Comparison of ENCODE assay signal across 22 cellular contexts in the genomic region with DNA sequence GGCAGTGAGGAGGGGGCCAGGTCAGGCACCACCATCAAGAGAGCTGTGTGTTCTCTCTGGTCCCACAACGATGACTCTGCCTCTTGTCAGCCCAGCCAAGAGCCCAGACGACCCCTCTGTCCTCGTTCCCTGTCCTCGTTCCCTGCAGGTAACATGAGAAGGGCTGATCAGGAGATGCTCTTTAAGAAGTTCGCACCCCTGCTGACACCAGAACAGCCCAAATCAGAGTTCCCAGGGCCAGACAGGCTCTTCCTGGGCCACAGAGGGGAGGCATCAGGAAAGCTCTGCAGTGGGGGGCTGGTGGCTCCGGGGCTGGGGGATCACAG. TPM values are rescaled to one million over a fixed set of nuclear protein-coding genes. Genes with fewer than 3 reads are reported as not detected.
DNase-seq lines count a peak whose midpoint lies in the region; ATAC-seq, FAIRE-seq and TF ChIP-seq lines count a peak whose summit lies in the region.
"Had no signal": no experiment of that assay in that cellular context is flagged by ENCODE, and none has a peak within 500 bp of the region (broad histone marks: within the 10 kb centered on the region; RNA-seq: fewer than 3 reads in every experiment).

No MANE protein-coding gene starts in this region.

- peak overlapping the region; percentile 7 for H3K18ac ChIP-seq in H9 (ENCODE audit: insufficient read length, low read depth, low read length)

- no peaks in the 10 kb centered on the region for H3K79me2 ChIP-seq in H9 (ENCODE audit: insufficient read depth, low read length)

- H2BK20ac ChIP-seq in H9 (ENCODE audit: low read depth, low read length, poor library complexity, severe bottlenecking), result no peak overlapping the region

- peak overlapping the region; percentile 61 for H3K4me2 ChIP-seq in BLaER1
- H3K4me2 ChIP-seq in H9 (ENCODE audit: insufficient read depth, insufficient read length, low read length), result peak overlapping the region; percentile 6
- H3K4me2 ChIP-seq: SK-N-SH had no signal

- H3K4me1 Mint-ChIP-seq in H9 (peaks cover 18 to 22% of the 10 kb centered on the region in 2 experiments), endodermal cell (peaks cover 18% of the 10 kb centered on the region)
- H3K4me1 Mint-ChIP-seq in activated CD8-positive, alpha-beta T cell treated with anti-CD3 and anti-CD28 coated beads, Interleukin-2, amount 10 ng/mL, durations not matched to agents 7 days and 5 days (ENCODE audit: low read depth), result no peaks in the 10 kb centered on the region

- H3K27me3 Mint-ChIP-seq in H9 (ENCODE audit: low read depth), result peaks cover 17% of the 10 kb centered on the region
- H3K27me3 Mint-ChIP-seq in endodermal cell (ENCODE audit: insufficient read depth), result peaks cover 5% of the 10 kb centered on the region
- no peaks in the 10 kb centered on the region for H3K27me3 Mint-ChIP-seq in activated CD8-positive, alpha-beta T cell treated with anti-CD3 and anti-CD28 coated beads, Interleukin-2, amount 10 ng/mL, durations not matched to agents 7 days and 5 days (ENCODE audit: low read depth)

- no peak overlapping the region for H3K4ac ChIP-seq in H9 (ENCODE audit: low read depth, low read length)

- no peak overlapping the region for H4K5ac ChIP-seq in H9 (ENCODE audit: insufficient read length, low read depth, low read length)

- CTCF ChIA-PET in activated CD8-positive, alpha-beta T cell treated with anti-CD3 and anti-CD28 coated beads, Interleukin-2, amount 10 ng/mL, durations not matched to agents 7 days and 5 days (lab: Charles Lee), result interaction anchor here (0.7 kb wide), 1 partner anchor 31 kb away, joined by 3 read pairs; no protein-coding TSS in a partner anchor

- H2AFZ ChIP-seq in H9 (ENCODE audit: low read length), result no peak overlapping the region

- no peak for FAIRE-seq in GM12892 (lab: Jason Lieb, UNC)
- FAIRE-seq: A204.1, HepG2 had no signal

- H4K8ac ChIP-seq in H9 (replicated peaks; ENCODE audit: insufficient read length, low read depth, low read length), result no peak overlapping the region

- H3K9ac ChIP-seq in BLaER1, result 0 out of 2 replicates have a peak overlapping the region, but pooled peaks have one; percentile 1
- no peak overlapping the region for H3K9ac ChIP-seq in H9 (ENCODE audit: extremely low read depth, insufficient read length, low read length)
- H3K9ac ChIP-seq in endodermal cell (ENCODE audit: extremely low read depth, low read length, poor library complexity, severe bottlenecking), result no peak overlapping the region
- H3K9ac ChIP-seq: SK-N-SH had no signal

- no peak overlapping the region for H2BK12ac ChIP-seq in H9 (ENCODE audit: insufficient read length, low read depth, low read length)

- DNase-seq in H9 (peak; percentile 82), endodermal cell (peak; percentile 96), GM12892 (ENCODE audit: insufficient read length) (no peak), T-helper 1 cell (no peak)
- no peak for DNase-seq in activated CD8-positive, alpha-beta T cell treated with anti-CD3 and anti-CD28 coated beads, Interleukin-2, amount 10 ng/mL, durations not matched to agents 7 days and 5 days
- DNase-seq: BE2C; Calu3; CD8-positive, alpha-beta T cell; DMS79; KBM-7; NCI-H1105; NCI-H2227 treated with DMSO at 0.1 percent for 48 hours; NCI-H774; OCI-M1; SHP77 had no signal

- no peak overlapping the region for H3K56ac ChIP-seq in H9 (ENCODE audit: insufficient read length, low read depth, low read length)

- WGBS in H9 (ENCODE audit: extremely low coverage, insufficient read length, low lambda C conversion rate), result no CpG with 5 or more reads among the region's 6 CpGs
- WGBS in endodermal cell (ENCODE audit: insufficient coverage in 1 of 2, insufficient read length in 1 of 2), 2 experiments, result 11 to 15% methylated on average over 5 to 6 of the region's 6 CpGs

- TF ChIP-seq POLR2A in GM12892 (IDR thresholded peaks at IDR 0.05; ENCODE audit: low read depth, low read length), result no peak

- POLR2A ChIA-PET in activated CD8-positive, alpha-beta T cell treated with anti-CD3 and anti-CD28 coated beads, Interleukin-2, amount 10 ng/mL, durations not matched to agents 7 days and 5 days (lab: Charles Lee), result no interaction called here

- peak overlapping the region; percentile 82 for H3K14ac ChIP-seq in H9 (ENCODE audit: insufficient read depth, low read length)

- H3K4me3 ChIP-seq in BLaER1, result no peak overlapping the region
- no peak overlapping the region for H3K4me3 ChIP-seq in endodermal cell (ENCODE audit: low read length)

- H3K27me3 ChIP-seq in BLaER1, result no peaks in the 10 kb centered on the region
- no peaks in the 10 kb centered on the region for H3K27me3 ChIP-seq in H9 (ENCODE audit: insufficient read depth, low read length)
- no peaks in the 10 kb centered on the region for H3K27me3 ChIP-seq in endodermal cell (ENCODE audit: control insufficient read depth, insufficient read depth, low read length, poor library complexity, severe bottlenecking)
- H3K27me3 ChIP-seq in layer of hippocampus (ENCODE audit: control insufficient read depth, insufficient read depth, low read length), result no peaks in the 10 kb centered on the region
- H3K27me3 ChIP-seq: BE2C had no signal

- H3K9me3 ChIP-seq in BLaER1, result no peaks in the 10 kb centered on the region
- H3K9me3 ChIP-seq in H9 (ENCODE audit: control insufficient read depth, low read depth, low read length), result no peaks in the 10 kb centered on the region
- H3K9me3 ChIP-seq in endodermal cell (ENCODE audit: control insufficient read depth, low read length), result no peaks in the 10 kb centered on the region
- H3K9me3 ChIP-seq: BE2C, SK-N-SH had no signal

- no peak overlapping the region for H3K23ac ChIP-seq in H9 (ENCODE audit: insufficient read length, low read depth, low read length)

- H3K36me3 ChIP-seq in BLaER1 (peaks cover 7% of the 10 kb centered on the region; the same call in 1 of the 2 replicates), endodermal cell (ENCODE audit: control insufficient read depth, insufficient read depth, low read length) (no peaks in the 10 kb centered on the region)
- H3K36me3 ChIP-seq: BE2C had no signal

- H4K91ac ChIP-seq in H9 (ENCODE audit: insufficient read length, low read depth, low read length), result no peak overlapping the region

- peak overlapping the region in 1 of 3 experiments; percentile 36; a peak in 1 of 7 replicates for H3K27ac Mint-ChIP-seq in H9
- H3K27ac Mint-ChIP-seq in endodermal cell, result peak overlapping the region; percentile 61
- no peak overlapping the region for H3K27ac Mint-ChIP-seq in activated CD8-positive, alpha-beta T cell treated with anti-CD3 and anti-CD28 coated beads, Interleukin-2, amount 10 ng/mL, durations not matched to agents 7 days and 5 days
- H3K27ac Mint-ChIP-seq: CD8-positive, alpha-beta T cell had no signal

- H3K9me3 Mint-ChIP-seq in H9 (no peaks in the 10 kb centered on the region), endodermal cell (no peaks in the 10 kb centered on the region)
- H3K9me3 Mint-ChIP-seq in activated CD8-positive, alpha-beta T cell treated with anti-CD3 and anti-CD28 coated beads, Interleukin-2, amount 10 ng/mL, durations not matched to agents 7 days and 5 days (ENCODE audit: insufficient read depth), result no peaks in the 10 kb centered on the region
- H3K9me3 Mint-ChIP-seq: CD8-positive, alpha-beta T cell had no signal

- no peak overlapping the region for H2BK15ac ChIP-seq in H9 (ENCODE audit: low read depth, low read length)

- H2BK5ac ChIP-seq in H9 (ENCODE audit: insufficient read length, low read length), result no peak overlapping the region

- ATAC-seq in HG03520 (IDR thresholded peaks at IDR 0.05; ENCODE audit: unreplicated experiment), result no peak
- ATAC-seq in activated CD8-positive, alpha-beta T cell treated with anti-CD3 and anti-CD28 coated beads, Interleukin-2, amount 10 ng/mL, durations not matched to agents 7 days and 5 days, result no peak
- ATAC-seq: CD8-positive, alpha-beta T cell had no signal

- no peak for TF ChIP-seq CTCF in H9 (conservative IDR thresholded peaks at IDR 0.05)
- no peak for TF ChIP-seq CTCF in endodermal cell (conservative IDR thresholded peaks at IDR 0.05)

- peaks cover 3% of the 10 kb centered on the region for H3K23me2 ChIP-seq in H9 (ENCODE audit: insufficient read length, low read depth, low read length, poor library complexity, severe bottlenecking)

- H3K4me1 ChIP-seq in BLaER1 (peaks cover 29% of the 10 kb centered on the region), H9 (ENCODE audit: insufficient read depth, low read length) (peaks cover 4% of the 10 kb centered on the region; the same call in 1 of the 2 replicates), endodermal cell (ENCODE audit: control insufficient read depth, insufficient read depth, low read length) (peaks cover 13% of the 10 kb centered on the region)
- H3K4me1 ChIP-seq: BE2C had no signal

- H4K20me1 ChIP-seq in BLaER1 (0 out of 2 replicates have a peak, but pooled peaks cover 12% of the 10 kb centered on the region), H9 (ENCODE audit: control insufficient read depth, insufficient read depth, insufficient read length) (no peaks in the 10 kb centered on the region)

- no peak overlapping the region for H3T11ph ChIP-seq in H9 (ENCODE audit: low read length)

- no peak overlapping the region for H2AK5ac ChIP-seq in H9 (ENCODE audit: insufficient read length, low read length)

- H2BK120ac ChIP-seq in H9 (ENCODE audit: low read depth, low read length, poor library complexity, severe bottlenecking), result no peak overlapping the region

- H3K36me3 Mint-ChIP-seq in H9 (ENCODE audit: insufficient read depth in 1 of 3, low read depth in 3 of 3) (no peaks in the 10 kb centered on the region), endodermal cell (ENCODE audit: low read depth) (no peaks in the 10 kb centered on the region)
- no peaks in the 10 kb centered on the region for H3K36me3 Mint-ChIP-seq in activated CD8-positive, alpha-beta T cell treated with anti-CD3 and anti-CD28 coated beads, Interleukin-2, amount 10 ng/mL, durations not matched to agents 7 days and 5 days (ENCODE audit: low read depth)
- H3K36me3 Mint-ChIP-seq: CD8-positive, alpha-beta T cell had no signal

- H3K27ac ChIP-seq in BLaER1 (no peak overlapping the region), H9 (ENCODE audit: insufficient read length, low read depth, low read length) (no peak overlapping the region), endodermal cell (ENCODE audit: low read depth, low read length) (no peak overlapping the region), layer of hippocampus (ENCODE audit: low read depth, low read length) (peak overlapping the region; percentile 5)

- peak overlapping the region; percentile 17 to 26; a peak in 1 of 5 replicates for H3K4me3 Mint-ChIP-seq in H9
- peak overlapping the region; percentile 32 for H3K4me3 Mint-ChIP-seq in endodermal cell
- no peak overlapping the region for H3K4me3 Mint-ChIP-seq in activated CD8-positive, alpha-beta T cell treated with anti-CD3 and anti-CD28 coated beads, Interleukin-2, amount 10 ng/mL, durations not matched to agents 7 days and 5 days
- H3K4me3 Mint-ChIP-seq: CD8-positive, alpha-beta T cell had no signal

- no peaks in the 10 kb centered on the region for H3K79me1 ChIP-seq in H9 (ENCODE audit: insufficient read depth, low read depth, low read length, poor library complexity, severe bottlenecking)

RNA-seq across cellular contexts. Expression of gene DNAI2, which starts 13.5 kb away (rescaled TPM):
- total RNA-seq in H9 (2021) (not detected in 2 replicates), endodermal cell (not detected)
- 0.89 TPM for polyA plus RNA-seq in endodermal cell (2013, experiment 1 of 2)
- polyA plus RNA-seq in endodermal cell (2013, experiment 2 of 2), result 0.50 TPM
- 0.36 TPM for polyA plus RNA-seq in GM12892 (2012; ENCODE audit: missing spikeins)
- under 1 TPM; 0.52 to 0.84 TPM for total RNA-seq in activated CD8-positive, alpha-beta T cell treated with anti-CD3 and anti-CD28 coated beads, Interleukin-2, amount 10 ng/mL, durations not matched to agents 7 days and 5 days
- total RNA-seq: Calu3, HepG2, RPMI7951 had no signal
- polyA plus RNA-seq: HepG2, SK-N-SH had no signal

RNA-seq across cellular contexts. Expression of gene TTYH2, which starts 47.1 kb away (rescaled TPM):
- total RNA-seq in H9 (2021), result 1.6 and 3.2 TPM in 2 replicates
- 1 to 10 TPM; 1.2 to 1.6 TPM for total RNA-seq in endodermal cell
- 20.3 TPM for polyA plus RNA-seq in endodermal cell (2013, experiment 1 of 2)
- 18.3 TPM for polyA plus RNA-seq in endodermal cell (2013, experiment 2 of 2)
- 5.6 TPM for polyA plus RNA-seq in GM12892 (2012; ENCODE audit: missing spikeins)
- 1 to 10 TPM; 4.7 to 6.3 TPM for total RNA-seq in activated CD8-positive, alpha-beta T cell treated with anti-CD3 and anti-CD28 coated beads, Interleukin-2, amount 10 ng/mL, durations not matched to agents 7 days and 5 days

RNA-seq across cellular contexts. Expression of gene RPL38, which starts 57.0 kb away (rescaled TPM):
- total RNA-seq in H9 (2021), result 1,354 and 1,358 TPM in 2 replicates
- total RNA-seq in endodermal cell, result 1,000 to 10,000 TPM; 1,155 to 1,199 TPM
- polyA plus RNA-seq in endodermal cell (2013, experiment 1 of 2), result 1,898 TPM
- 1,809 TPM for polyA plus RNA-seq in endodermal cell (2013, experiment 2 of 2)
- polyA plus RNA-seq in GM12892 (2012; ENCODE audit: missing spikeins), result 3,198 TPM
- 1,000 to 10,000 TPM in 1 of 2 experiments, 100 to 1,000 TPM in 1; 959 to 1,020 TPM for total RNA-seq in activated CD8-positive, alpha-beta T cell treated with anti-CD3 and anti-CD28 coated beads, Interleukin-2, amount 10 ng/mL, durations not matched to agents 7 days and 5 days

Comparison
In these comparisons a context has a peak if more than half of its experiments do, and no peak if none do; other contexts are left out.
1. DNase-seq: peak in H9 (single experiment) and endodermal cell (single experiment); none in GM12892 (single experiment), T-helper 1 cell (0 of 5) and activated CD8-positive, alpha-beta T cell treated with anti-CD3 and anti-CD28 coated beads, Interleukin-2, amount 10 ng/mL, durations not matched to agents 7 days and 5 days (single experiment).